Comparison of ENCODE assay signal across 16 cellular contexts in genomic region chr4:1294891-1295290, GRCh38. TPM values are rescaled to one million over a fixed set of nuclear protein-coding genes. Genes with fewer than 3 reads are reported as not detected.
DNase-seq lines count a peak whose midpoint lies in the region; ATAC-seq and TF ChIP-seq lines count a peak whose summit lies in the region.
"Had no signal": no experiment of that assay in that cellular context is flagged by ENCODE, and none has a peak within 500 bp of the region (broad histone marks: within the 10 kb centered on the region; RNA-seq: fewer than 3 reads in every experiment).

No MANE protein-coding gene starts in this region.

- no peak overlapping the region for H3K9ac ChIP-seq in SK-N-MC (ENCODE audit: insufficient read length)
- H3K9ac ChIP-seq: KMS-11 had no signal

- no peak overlapping the region for H3K4me3 ChIP-seq in SK-N-MC
- no peak overlapping the region for H3K4me3 ChIP-seq in spleen
- H3K4me3 ChIP-seq: A549, pancreas had no signal

- H3K27ac ChIP-seq in SK-N-MC (0 out of 2 replicates have a peak overlapping the region, but pooled peaks have one; percentile 25), spleen (peak overlapping the region in 3 of 8 donors; percentile 54 to 94 (median 74))
- H3K27ac ChIP-seq: A549, KMS-11, WERI-Rb-1 had no signal

- DNase-seq in activated effector memory CD4-positive, alpha-beta T cell treated with anti-CD3 and anti-CD28 coated beads, Interleukin-2, amount 50 U/mL, for 16 hours = peak; percentile 60
- DNase-seq in activated effector memory CD4-positive, alpha-beta T cell treated with Interleukin-2 at 50 U/mL for 16 hours = no peak
- DNase-seq in SK-N-MC (ENCODE audit: low read depth, low spot score) = no peak
- no peak for DNase-seq in glutamatergic neuron
- peak; percentile 76 for DNase-seq in spleen
- no peak for DNase-seq in NCI-H2227 (lab: John Stamatoyannopoulos, UW; ENCODE audit: unreplicated experiment)
- no peak for DNase-seq in NCI-H1694 (lab: John Stamatoyannopoulos, UW)
- DNase-seq: activated naive CD4-positive, alpha-beta T cell treated with Interleukin-2 at 50 U/mL for 16 hours; CD4-positive, alpha-beta memory T cell; T-helper 1 cell; WERI-Rb-1 had no signal

- intact Hi-C loops in spleen (cut with DNase I; ENCODE audit: low total_unique reads) = loop anchor here (10.0 kb wide), 1 partner anchor 50 kb away; the partner anchor contains the start of gene UVSSA

- H3K27me3 ChIP-seq in spleen (replicated peaks in 1 of 7) = no peaks in the 10 kb centered on the region
- H3K27me3 ChIP-seq: pancreas had no signal

- no peak for TF ChIP-seq CTCF in glutamatergic neuron (IDR thresholded peaks at IDR 0.05; ENCODE audit: partially characterized antibody, unreplicated experiment)
- no peak for TF ChIP-seq CTCF in spleen (IDR thresholded peaks at IDR 0.05 in 8 of 11, conservative IDR thresholded peaks at IDR 0.05 in 3 of 11)

- peaks cover 39 to 95% (median 76%) of the 10 kb centered on the region in 6 donors for H3K4me1 ChIP-seq in spleen

- no peaks in the 10 kb centered on the region for H3K9me3 ChIP-seq in SK-N-MC (ENCODE audit: low read depth, low read length)
- H3K9me3 ChIP-seq in spleen = no peaks in the 10 kb centered on the region
- H3K9me3 ChIP-seq: A549, pancreas had no signal

- H3K27me3 Mint-ChIP-seq in glutamatergic neuron (ENCODE audit: unreplicated experiment) = peaks cover 4% of the 10 kb centered on the region
- H3K27me3 Mint-ChIP-seq: CD4-positive, alpha-beta memory T cell; stimulated activated naive CD8-positive, alpha-beta T cell treated with anti-CD3 and anti-CD28 coated beads, Interleukin-15, Interleukin-2, amounts not matched to agents 100 ng/mL and 50 ng/mL, for 24 hours had no signal

- H3K4me3 Mint-ChIP-seq in glutamatergic neuron (ENCODE audit: unreplicated experiment) = no peak overlapping the region
- H3K4me3 Mint-ChIP-seq: stimulated activated naive CD8-positive, alpha-beta T cell treated with anti-CD3 and anti-CD28 coated beads, Interleukin-15, Interleukin-2, amounts not matched to agents 100 ng/mL and 50 ng/mL, for 24 hours had no signal

- no peaks in the 10 kb centered on the region for H3K36me3 Mint-ChIP-seq in glutamatergic neuron (ENCODE audit: unreplicated experiment)

- 44 to 57% (median 48%) methylated on average over 10 of the region's 10 CpGs for WGBS in spleen, 5 donors

- peaks cover 24% of the 10 kb centered on the region for H3K4me1 Mint-ChIP-seq in glutamatergic neuron (ENCODE audit: low read depth, unreplicated experiment)

- H3K36me3 ChIP-seq in SK-N-MC (ENCODE audit: insufficient read depth, low read length) (peaks cover 14% of the 10 kb centered on the region; the same call in 1 of the 2 replicates), spleen (peaks cover 0 to 54% (median 30%) of the 10 kb centered on the region in 6 donors)

- ATAC-seq in GM18511 (IDR thresholded peaks at IDR 0.05; ENCODE audit: unreplicated experiment) = no peak
- ATAC-seq: A549, pancreas had no signal

- no peak for TF ChIP-seq POLR2A in spleen (IDR thresholded peaks at IDR 0.05)

- H3K9me3 Mint-ChIP-seq in glutamatergic neuron (ENCODE audit: unreplicated experiment) = peaks cover 11% of the 10 kb centered on the region
- H3K9me3 Mint-ChIP-seq: stimulated activated naive CD8-positive, alpha-beta T cell treated with anti-CD3 and anti-CD28 coated beads, Interleukin-15, Interleukin-2, amounts not matched to agents 100 ng/mL and 50 ng/mL, for 24 hours had no signal

- peak overlapping the region; percentile 48 for H3K27ac Mint-ChIP-seq in glutamatergic neuron (ENCODE audit: unreplicated experiment)
- H3K27ac Mint-ChIP-seq: stimulated activated naive CD8-positive, alpha-beta T cell treated with anti-CD3 and anti-CD28 coated beads, Interleukin-15, Interleukin-2, amounts not matched to agents 100 ng/mL and 50 ng/mL, for 24 hours had no signal

RNA-seq across cellular contexts. Expression of gene MAEA, which starts 5.2 kb away (rescaled TPM):
- 77.2 TPM for total RNA-seq in glutamatergic neuron (ENCODE audit: unreplicated experiment)
- 100 to 1,000 TPM in 1 of 7 donors, 10 to 100 TPM in 6; 64.3 to 112 (median 85.6) TPM for total RNA-seq in spleen
- polyA plus RNA-seq in spleen = 10 to 100 TPM; 46.6 to 76.5 (median 58.8) TPM

RNA-seq across cellular contexts. Expression of gene CTBP1, which starts 46.0 kb away (rescaled TPM):
- 302 TPM for total RNA-seq in glutamatergic neuron (ENCODE audit: unreplicated experiment)
- total RNA-seq in spleen = 100 to 1,000 TPM; 162 to 226 (median 196) TPM
- 100 to 1,000 TPM; 101 to 176 (median 123) TPM for polyA plus RNA-seq in spleen

RNA-seq across cellular contexts. Expression of gene UVSSA, which starts 52.1 kb away (rescaled TPM):
- 33.9 TPM for total RNA-seq in glutamatergic neuron (ENCODE audit: unreplicated experiment)
- 10 to 100 TPM; 23.9 to 54.0 (median 37.1) TPM for total RNA-seq in spleen
- 10 to 100 TPM in 2 of 3 donors, 1 to 10 TPM in 1; 3.0 to 15.5 (median 10.3) TPM for polyA plus RNA-seq in spleen

Comparison
In these comparisons a context has a peak if more than half of its experiments do, and no peak if none do; other contexts are left out.
1. DNase-seq: peak in activated effector memory CD4-positive, alpha-beta T cell treated with anti-CD3 and anti-CD28 coated beads, Interleukin-2, amount 50 U/mL, for 16 hours (single experiment) and spleen (single experiment); none in activated effector memory CD4-positive, alpha-beta T cell treated with Interleukin-2 at 50 U/mL for 16 hours (single experiment), SK-N-MC (single experiment), glutamatergic neuron (single experiment), NCI-H2227 (single experiment) and NCI-H1694 (single experiment).